Comparison of ENCODE assay signal across 9 cellular contexts in the genomic region with DNA sequence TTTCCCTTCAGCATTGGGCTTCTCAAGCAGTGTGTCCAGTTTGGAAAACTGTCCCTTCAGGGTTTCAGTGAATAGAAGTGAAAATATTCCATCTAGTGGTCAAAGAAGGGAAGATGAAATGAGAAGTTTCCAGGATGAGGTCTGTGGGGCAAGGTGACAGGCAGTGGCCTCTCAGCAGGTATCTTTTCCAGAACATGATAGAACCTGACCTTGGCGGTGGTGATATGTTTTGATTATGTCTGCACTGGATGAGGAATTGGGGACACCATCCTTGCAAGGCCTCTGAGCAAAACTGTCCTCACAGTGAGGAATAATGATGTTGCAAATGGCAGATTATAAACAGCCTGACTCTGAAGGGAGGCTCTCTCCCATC. TPM values are rescaled to one million over a fixed set of nuclear protein-coding genes. Genes with fewer than 3 reads are reported as not detected.
A peak's percentile ranks its signal among the peaks of the same experiment; 100 is the strongest.
DNase-seq lines count a peak whose midpoint lies in the region; ATAC-seq and TF ChIP-seq lines count a peak whose summit lies in the region.
"Had no signal": no experiment of that assay in that cellular context is flagged by ENCODE, and none has a peak within 500 bp of the region (broad histone marks: within the 10 kb centered on the region; RNA-seq: fewer than 3 reads in every experiment).

No MANE protein-coding gene starts in this region.

- H3K4me2 ChIP-seq in DND-41 (ENCODE audit: insufficient read depth, low read length) (no peak overlapping the region), parathyroid adenoma (ENCODE audit: low read length) (no peak overlapping the region)

- TF ChIP-seq CTCF in DND-41 (IDR thresholded peaks at IDR 0.05; ENCODE audit: borderline replicate concordance, extremely low read depth, low read length, poor library complexity, severe bottlenecking) = peak; percentile 31
- peak; percentile 57 for TF ChIP-seq CTCF in endodermal cell (conservative IDR thresholded peaks at IDR 0.05)
- TF ChIP-seq CTCF in parathyroid adenoma (IDR thresholded peaks at IDR 0.05) = peak; percentile 54

- H2AFZ ChIP-seq in DND-41 (ENCODE audit: low read depth, low read length) = no peak overlapping the region
- no peak overlapping the region for H2AFZ ChIP-seq in parathyroid adenoma

- peaks cover 32% of the 10 kb centered on the region for H3K36me3 Mint-ChIP-seq in endodermal cell (ENCODE audit: low read depth)

- no peaks in the 10 kb centered on the region for H3K9me3 Mint-ChIP-seq in endodermal cell

- H4K20me1 ChIP-seq in DND-41 (ENCODE audit: insufficient read depth, low read length) = peaks cover 9% of the 10 kb centered on the region

- 83 to 88% methylated on average over 1 of the region's 1 CpG for WGBS in endodermal cell (ENCODE audit: insufficient coverage in 1 of 2, insufficient read length in 1 of 2), 2 experiments

- H3K79me2 ChIP-seq in DND-41 (ENCODE audit: insufficient read depth, low read length) (peaks cover 5% of the 10 kb centered on the region; the same call in 1 of the 2 replicates), parathyroid adenoma (peaks cover 2% of the 10 kb centered on the region)

- peaks cover 54% of the 10 kb centered on the region for H3K4me1 Mint-ChIP-seq in endodermal cell

- H3K27ac ChIP-seq in DND-41 (ENCODE audit: low read length) = no peak overlapping the region
- H3K27ac ChIP-seq in endodermal cell (ENCODE audit: low read depth, low read length) = no peak overlapping the region
- peak overlapping the region; percentile 77 for H3K27ac ChIP-seq in parathyroid adenoma

- no peak for ATAC-seq in DND-41 (ENCODE audit: insufficient read depth, low read depth)
- no peak for ATAC-seq in HG03565 (IDR thresholded peaks at IDR 0.05; ENCODE audit: unreplicated experiment)
- no peak for ATAC-seq in HG02610 (IDR thresholded peaks at IDR 0.05; ENCODE audit: unreplicated experiment)
- no peak for ATAC-seq in HG03139 (IDR thresholded peaks at IDR 0.05; ENCODE audit: unreplicated experiment)

- H3K36me3 ChIP-seq in DND-41 (ENCODE audit: insufficient read depth, low read length) (peaks cover 76% of the 10 kb centered on the region), endodermal cell (ENCODE audit: control insufficient read depth, insufficient read depth, low read length) (peaks cover 11% of the 10 kb centered on the region), parathyroid adenoma (ENCODE audit: control insufficient read depth, insufficient read depth, low read length) (no peaks in the 10 kb centered on the region)

- DNase-seq in DND-41 (no peak), NCI-H69 (lab: John Stamatoyannopoulos, UW) (peak; percentile 54), endodermal cell (peak; percentile 31), HuH-7.5 (ENCODE audit: low spot score) (no peak)
- DNase-seq: NCI-H1105 had no signal

- H3K9me3 ChIP-seq in DND-41 (ENCODE audit: insufficient read depth, low read length, severe bottlenecking) = no peaks in the 10 kb centered on the region
- no peaks in the 10 kb centered on the region for H3K9me3 ChIP-seq in endodermal cell (ENCODE audit: control insufficient read depth, low read length)
- no peaks in the 10 kb centered on the region for H3K9me3 ChIP-seq in parathyroid adenoma (ENCODE audit: control insufficient read depth, low read length)

- H3K27me3 ChIP-seq in DND-41 (ENCODE audit: insufficient read depth, low read length, poor library complexity) = no peaks in the 10 kb centered on the region
- H3K27me3 ChIP-seq in endodermal cell (ENCODE audit: control insufficient read depth, insufficient read depth, low read length, poor library complexity, severe bottlenecking) = no peaks in the 10 kb centered on the region
- no peaks in the 10 kb centered on the region for H3K27me3 ChIP-seq in parathyroid adenoma (ENCODE audit: control insufficient read depth, insufficient read depth, low read length)

- H3K9ac ChIP-seq in DND-41 (ENCODE audit: low read depth, low read length) = no peak overlapping the region
- no peak overlapping the region for H3K9ac ChIP-seq in endodermal cell (ENCODE audit: extremely low read depth, low read length, poor library complexity, severe bottlenecking)
- H3K9ac ChIP-seq in parathyroid adenoma = no peak overlapping the region

- H3K27ac Mint-ChIP-seq in endodermal cell = peak overlapping the region; percentile 65

- H3K27me3 Mint-ChIP-seq in endodermal cell (ENCODE audit: insufficient read depth) = peaks cover 2% of the 10 kb centered on the region

- H3K4me1 ChIP-seq in DND-41 (ENCODE audit: insufficient read depth, low read length) (no peaks in the 10 kb centered on the region), endodermal cell (ENCODE audit: control insufficient read depth, insufficient read depth, low read length) (peaks cover 10% of the 10 kb centered on the region), parathyroid adenoma (peaks cover 54% of the 10 kb centered on the region)

- no peak overlapping the region for H3K4me3 ChIP-seq in DND-41 (ENCODE audit: low read depth in 1 of 2, low read length in 2 of 2)
- H3K4me3 ChIP-seq in endodermal cell (ENCODE audit: low read length) = no peak overlapping the region
- H3K4me3 ChIP-seq in parathyroid adenoma (ENCODE audit: low read depth, low read length) = no peak overlapping the region

- H3K4me3 Mint-ChIP-seq in endodermal cell = no peak overlapping the region

RNA-seq across cellular contexts. Expression of gene GPX2, which starts 4.7 kb away (rescaled TPM):
- 1 to 10 TPM; 2.6 to 3.7 TPM for total RNA-seq in endodermal cell
- polyA plus RNA-seq in endodermal cell (2013, experiment 1 of 2) = 0.78 TPM
- polyA plus RNA-seq in endodermal cell (2013, experiment 2 of 2) = 1.3 TPM

RNA-seq across cellular contexts. Expression of gene CHURC1, which starts 23.6 kb away (rescaled TPM):
- 10 to 100 TPM; 56.7 to 63.2 TPM for total RNA-seq in endodermal cell
- 48.4 TPM for polyA plus RNA-seq in endodermal cell (2013, experiment 1 of 2)
- polyA plus RNA-seq in endodermal cell (2013, experiment 2 of 2) = 36.6 TPM

RNA-seq across cellular contexts. Expression of gene RAB15, which starts 34.3 kb away (rescaled TPM):
- 10 to 100 TPM; 48.7 to 77.2 TPM for total RNA-seq in endodermal cell
- 27.7 TPM for polyA plus RNA-seq in endodermal cell (2013, experiment 1 of 2)
- 24.4 TPM for polyA plus RNA-seq in endodermal cell (2013, experiment 2 of 2)

RNA-seq across cellular contexts. Expression of gene FNTB, which starts 48.9 kb away (rescaled TPM):
- total RNA-seq in endodermal cell = 10 to 100 TPM; 17.2 to 21.3 TPM
- 18.8 TPM for polyA plus RNA-seq in endodermal cell (2013, experiment 1 of 2)
- polyA plus RNA-seq in endodermal cell (2013, experiment 2 of 2) = 22.1 TPM

RNA-seq across cellular contexts. Expression of gene SPTB, which starts 58.1 kb away (rescaled TPM):
- total RNA-seq in endodermal cell = 1 to 10 TPM in 1 of 2 donors, under 1 TPM in 1; 0.77 to 1.4 TPM
- polyA plus RNA-seq in endodermal cell (2013, experiment 1 of 2) = 0.36 TPM
- 0.41 TPM for polyA plus RNA-seq in endodermal cell (2013, experiment 2 of 2)

Comparison
In these comparisons a context has a peak if more than half of its experiments do, and no peak if none do; other contexts are left out.
1. DNase-seq: peak in NCI-H69 (single experiment) and endodermal cell (single experiment); none in DND-41 (single experiment) and HuH-7.5 (single experiment).
2. Peak in every context shown above with its lines, with median percentiles within 50 percentile points of each other: CTCF ChIP-seq.